1 cellular context compared by ENCODE assay signal in genomic region chr9:114376586-114376985, GRCh38.
TF ChIP-seq lines count a peak whose summit lies in the region.

No MANE protein-coding gene starts in this region.

TF ChIP-seq in GM12878, 131 proteins besides CTCF, POLR2A, EP300 and RAD21:
- TF ChIP-seq ATF3 (IDR thresholded peaks at IDR 0.05; ENCODE audit: borderline replicate concordance, extremely low read depth, low read depth, low read length) = no peak
- no peak for TF ChIP-seq MTA2 (IDR thresholded peaks at IDR 0.05; ENCODE audit: low read depth)
- no peak for TF ChIP-seq RAD51 (IDR thresholded peaks at IDR 0.05)
- TF ChIP-seq STAT1 (conservative IDR thresholded peaks at IDR 0.05) = no peak
TF ChIP-seq in GM12878: peak in this region for 0.
